In the genomic region with DNA sequence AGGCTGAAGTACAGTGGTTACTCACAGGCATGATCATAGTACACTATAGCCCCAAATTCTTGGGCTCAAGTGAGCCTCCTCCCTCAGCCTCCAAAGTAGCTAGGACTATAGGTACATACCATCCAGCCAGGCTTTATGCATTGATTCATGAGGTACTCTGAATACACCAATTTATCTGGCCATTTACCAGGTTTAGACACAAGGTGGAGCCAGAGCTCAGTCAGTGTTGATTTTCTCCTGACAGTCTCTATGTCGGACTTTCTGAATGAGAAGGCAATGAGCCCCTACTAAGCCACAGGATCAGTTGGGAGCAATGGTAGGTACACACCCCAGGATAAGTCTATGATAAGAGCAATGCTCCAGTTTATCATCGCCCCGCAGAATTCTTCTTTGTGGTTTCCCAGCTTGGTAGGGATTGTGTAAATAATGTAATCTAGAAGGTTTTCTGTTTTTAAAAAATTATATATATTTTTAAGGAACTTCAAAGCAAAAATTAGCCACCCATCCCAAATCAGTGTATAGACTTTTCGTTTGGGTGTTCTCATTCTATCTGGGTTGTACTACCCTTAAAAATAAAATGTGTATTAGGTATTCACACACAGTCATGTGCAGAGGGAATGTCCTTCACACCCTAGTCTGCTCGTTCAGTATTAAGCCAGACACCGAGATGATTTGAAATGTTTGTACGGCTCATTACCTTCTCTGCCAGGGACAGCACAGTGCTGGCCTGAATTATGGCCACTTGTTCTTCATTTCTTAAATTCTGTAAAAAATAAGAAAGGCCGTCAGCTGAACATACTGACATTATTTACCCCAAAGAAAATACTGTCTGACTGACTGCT, we compare ENCODE assay signal across 8 cellular contexts.
DNase-seq lines count a peak whose midpoint lies in the region; ATAC-seq and TF ChIP-seq lines count a peak whose summit lies in the region.

No MANE protein-coding gene starts in this region.

- no peak overlapping the region for H2AFZ ChIP-seq in OCI-LY3 (ENCODE audit: low read depth, low read length)

- H3K9me3 ChIP-seq in OCI-LY3 (ENCODE audit: insufficient read depth, low read length) = no peaks in the 10 kb centered on the region

- no peak overlapping the region for H3K4me3 ChIP-seq in Jurkat, Clone E6-1 (ENCODE audit: low read length)
- H3K4me3 ChIP-seq in OCI-LY3 (ENCODE audit: low read length) = no peak overlapping the region
- H3K4me3 ChIP-seq in fibroblast of mammary gland (ENCODE audit: control insufficient read depth, low read depth, low read length) = no peak overlapping the region

- H4K20me1 ChIP-seq in OCI-LY3 (ENCODE audit: insufficient read depth, low read length) = no peaks in the 10 kb centered on the region

- no peaks in the 10 kb centered on the region for H3K4me1 Mint-ChIP-seq in activated T-cell treated with anti-CD3 and anti-CD28 coated beads, Interleukin-2, amount 50 U/mL, for 4 hours (ENCODE audit: low read depth)
- H3K4me1 Mint-ChIP-seq in neural crest cell (peaks cover 14% of the 10 kb centered on the region), type B pancreatic cell (ENCODE audit: unreplicated experiment) (peaks cover 4% of the 10 kb centered on the region)

- H3K9me3 Mint-ChIP-seq in activated T-cell treated with anti-CD3 and anti-CD28 coated beads, Interleukin-2, amount 50 U/mL, for 4 hours = no peaks in the 10 kb centered on the region
- H3K9me3 Mint-ChIP-seq in neural crest cell (no peaks in the 10 kb centered on the region), type B pancreatic cell (no peaks in the 10 kb centered on the region)

- no peaks in the 10 kb centered on the region for H3K27me3 ChIP-seq in OCI-LY3 (ENCODE audit: low read depth, low read length)

- H3K36me3 ChIP-seq in OCI-LY3 (replicated peaks; ENCODE audit: low read depth, low read length) = no peaks in the 10 kb centered on the region

- H3K36me3 Mint-ChIP-seq in activated T-cell treated with anti-CD3 and anti-CD28 coated beads, Interleukin-2, amount 50 U/mL, for 4 hours (ENCODE audit: insufficient read depth) = peaks cover 14% of the 10 kb centered on the region
- H3K36me3 Mint-ChIP-seq in neural crest cell (ENCODE audit: low read depth) (peaks cover 15% of the 10 kb centered on the region), type B pancreatic cell (peaks cover 4% of the 10 kb centered on the region)

- H3K4me3 Mint-ChIP-seq in activated T-cell treated with anti-CD3 and anti-CD28 coated beads, Interleukin-2, amount 50 U/mL, for 4 hours = no peak overlapping the region
- no peak overlapping the region for H3K4me3 Mint-ChIP-seq in neural crest cell
- H3K4me3 Mint-ChIP-seq in type B pancreatic cell = no peak overlapping the region

- H3K9ac ChIP-seq in OCI-LY3 (ENCODE audit: low read length) = no peak overlapping the region

- TF ChIP-seq CTCF in OCI-LY3 (IDR thresholded peaks at IDR 0.05; ENCODE audit: low read depth, low read length) (peak; percentile 72), fibroblast of mammary gland (conservative IDR thresholded peaks at IDR 0.05; ENCODE audit: control insufficient read depth, insufficient read depth, low read depth, low read length) (peak; percentile 91), neural crest cell (conservative IDR thresholded peaks at IDR 0.05) (peak; percentile 84), type B pancreatic cell (conservative IDR thresholded peaks at IDR 0.05) (peak; percentile 92)

- DNase-seq in GF-D8 (lab: John Stamatoyannopoulos, UW) = peak; percentile 5
- DNase-seq in Jurkat, Clone E6-1 (ENCODE audit: low read depth, low spot score) = peak; percentile 60
- peak; percentile 27 for DNase-seq in activated T-cell treated with anti-CD3 and anti-CD28 coated beads, Interleukin-2, amount 50 U/mL, for 4 hours
- DNase-seq in fibroblast of mammary gland (ENCODE audit: low read depth) = peak; percentile 69
- DNase-seq in neural crest cell (ENCODE audit: low read depth, low spot score) = peak; percentile 77
- DNase-seq in type B pancreatic cell (ENCODE audit: extremely low spot score, unreplicated experiment) = no peak

- peak; percentile 94 for ATAC-seq in GM21786 (IDR thresholded peaks at IDR 0.05; ENCODE audit: unreplicated experiment)
- ATAC-seq in activated T-cell treated with anti-CD3 and anti-CD28 coated beads, Interleukin-2, amount 50 U/mL, for 4 hours = peak; percentile 34 to 56

- H3K27ac Mint-ChIP-seq in neural crest cell (ENCODE audit: unreplicated experiment) (no peak overlapping the region), type B pancreatic cell (no peak overlapping the region)

- no peaks in the 10 kb centered on the region for H3K79me2 ChIP-seq in OCI-LY3 (ENCODE audit: low read length)

- H3K27me3 Mint-ChIP-seq in activated T-cell treated with anti-CD3 and anti-CD28 coated beads, Interleukin-2, amount 50 U/mL, for 4 hours (ENCODE audit: low read depth) = no peaks in the 10 kb centered on the region
- no peaks in the 10 kb centered on the region for H3K27me3 Mint-ChIP-seq in neural crest cell (ENCODE audit: low read depth)
- no peaks in the 10 kb centered on the region for H3K27me3 Mint-ChIP-seq in type B pancreatic cell

- H3K4me1 ChIP-seq in OCI-LY3 (ENCODE audit: low read length) = no peaks in the 10 kb centered on the region

- no peak overlapping the region for H3K4me2 ChIP-seq in OCI-LY3 (ENCODE audit: low read length)

- H3K27ac ChIP-seq in OCI-LY3 (ENCODE audit: low read length) = no peak overlapping the region
